Comparison of ENCODE assay signal across 11 cellular contexts in the genomic region with DNA sequence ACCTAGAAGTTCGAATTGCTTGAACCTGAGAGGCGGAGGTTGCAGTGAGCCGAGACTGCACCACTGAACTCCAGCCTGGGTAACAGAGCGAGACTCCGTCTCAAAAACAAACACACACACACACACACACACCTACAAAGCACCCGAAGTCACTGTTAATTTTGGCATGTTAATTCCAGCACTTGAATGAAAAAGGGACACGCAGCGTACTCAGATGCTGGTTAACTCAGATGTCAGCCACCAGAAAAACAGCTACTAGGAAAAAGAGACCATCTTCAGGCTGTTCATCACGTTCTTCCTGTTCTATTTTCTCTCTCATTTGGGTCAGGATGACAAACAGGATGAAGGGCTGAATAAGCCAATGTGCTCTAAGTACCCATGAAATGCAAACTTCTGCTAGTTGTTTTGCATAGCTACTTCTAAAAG. TPM values are rescaled to one million over a fixed set of nuclear protein-coding genes. Genes with fewer than 3 reads are reported as not detected.
DNase-seq lines count a peak whose midpoint lies in the region; ATAC-seq and TF ChIP-seq lines count a peak whose summit lies in the region.
"Had no signal": no experiment of that assay in that cellular context is flagged by ENCODE, and none has a peak within 500 bp of the region (broad histone marks: within the 10 kb centered on the region; RNA-seq: fewer than 3 reads in every experiment).

No MANE protein-coding gene starts in this region.

- POLR2A ChIA-PET in activated CD8-positive, alpha-beta T cell treated with anti-CD3 and anti-CD28 coated beads, Interleukin-2, amount 10 ng/mL, durations not matched to agents 7 days and 5 days (lab: Charles Lee) = interaction anchor here (0.6 kb wide), 1 partner anchor 918 kb away, joined by 4 read pairs; no protein-coding TSS in a partner anchor

- in situ Hi-C loops in ACHN (cut with HindIII; ENCODE audit: low pct_ligation_motif_present, low pct_unique_long_range_greater_than_20kb, low sequenced_read_pairs) = no loop called here

- peak overlapping the region; percentile 66 for H3K4me3 Mint-ChIP-seq in activated CD8-positive, alpha-beta T cell treated with anti-CD3 and anti-CD28 coated beads, Interleukin-2, amount 10 ng/mL, durations not matched to agents 7 days and 5 days
- no peak overlapping the region for H3K4me3 Mint-ChIP-seq in Calu3 (ENCODE audit: low read depth, unreplicated experiment)

- H2BK120ac ChIP-seq in neuronal stem cell (ENCODE audit: low read depth, low read length) = no peak overlapping the region

- H2AFZ ChIP-seq in neuronal stem cell (ENCODE audit: low read length) = no peak overlapping the region

- no peak overlapping the region for H2BK5ac ChIP-seq in neuronal stem cell (ENCODE audit: low read length)

- H4K8ac ChIP-seq in neuronal stem cell (ENCODE audit: low read depth, low read length) = no peak overlapping the region

- no peak overlapping the region for H3K9ac ChIP-seq in neuronal stem cell (ENCODE audit: low read depth, low read length, poor library complexity)

- intact Hi-C loops in Calu3 (cut with micrococcal nuclease; ENCODE audit: unreplicated experiment) = no loop called here
- intact Hi-C loops in cardiac septum (cut with DNase I) = loop anchor here (5.0 kb wide), 1 partner anchor 40 kb away; no protein-coding TSS in a partner anchor

- CTCF ChIA-PET in activated CD8-positive, alpha-beta T cell treated with anti-CD3 and anti-CD28 coated beads, Interleukin-2, amount 10 ng/mL, durations not matched to agents 7 days and 5 days (lab: Charles Lee) = interaction anchor here (1.1 to 1.2 kb wide), 3 partner anchors 85 to 295 kb away, joined by 3 read pairs; partner anchors contain the start of gene EEF1E1
- CTCF ChIA-PET in Calu3 (lab: Charles Lee) = no interaction called here

- H3K4me1 ChIP-seq in neuronal stem cell (ENCODE audit: control insufficient read depth in 2 of 2, insufficient read depth in 1 of 2, low read depth in 1 of 2, low read length in 2 of 2) (no peaks in the 10 kb centered on the region), gastroesophageal sphincter (peaks cover 0 to 6% (median 0%) of the 10 kb centered on the region in 3 donors)
- H3K4me1 ChIP-seq: body of pancreas had no signal

- H3K14ac ChIP-seq in neuronal stem cell (ENCODE audit: low read length) = no peak overlapping the region

- H3K4me2 ChIP-seq in neuronal stem cell (ENCODE audit: insufficient read depth, low read length, poor library complexity, severe bottlenecking) = no peak overlapping the region

- peak overlapping the region; percentile 91 for H3K27ac Mint-ChIP-seq in activated CD8-positive, alpha-beta T cell treated with anti-CD3 and anti-CD28 coated beads, Interleukin-2, amount 10 ng/mL, durations not matched to agents 7 days and 5 days
- no peak overlapping the region for H3K27ac Mint-ChIP-seq in Calu3 (ENCODE audit: unreplicated experiment)

- H2BK12ac ChIP-seq in neuronal stem cell (ENCODE audit: low read length) = no peak overlapping the region

- H3K27ac ChIP-seq in neuronal stem cell (replicated peaks; ENCODE audit: low read length) (no peak overlapping the region), gastroesophageal sphincter (no peak overlapping the region)
- H3K27ac ChIP-seq: body of pancreas had no signal

- H3K4me3 ChIP-seq in neuronal stem cell (ENCODE audit: low read length in 2 of 2) = no peak overlapping the region
- no peak overlapping the region for H3K4me3 ChIP-seq in gastroesophageal sphincter
- H3K4me3 ChIP-seq: body of pancreas had no signal

- TF ChIP-seq CTCF in Calu3 (IDR thresholded peaks at IDR 0.05; ENCODE audit: unreplicated experiment) (no peak), gastroesophageal sphincter (IDR thresholded peaks at IDR 0.05) (no peak)

- peaks cover 2 to 22% of the 10 kb centered on the region in 2 donors for H3K36me3 ChIP-seq in neuronal stem cell (replicated peaks in 1 of 2; ENCODE audit: control insufficient read depth in 2 of 2, insufficient read depth in 2 of 2, low read length in 2 of 2)
- H3K36me3 ChIP-seq in gastroesophageal sphincter = peaks cover 0 to 13% of the 10 kb centered on the region in 2 donors

- no peak overlapping the region for H3K18ac ChIP-seq in neuronal stem cell (ENCODE audit: low read length)

- H2BK15ac ChIP-seq in neuronal stem cell (ENCODE audit: low read length) = no peak overlapping the region

- TF ChIP-seq EP300 in gastroesophageal sphincter (IDR thresholded peaks at IDR 0.05) = no peak

- H3K9me3 Mint-ChIP-seq in activated CD8-positive, alpha-beta T cell treated with anti-CD3 and anti-CD28 coated beads, Interleukin-2, amount 10 ng/mL, durations not matched to agents 7 days and 5 days (ENCODE audit: insufficient read depth) = no peaks in the 10 kb centered on the region
- H3K9me3 Mint-ChIP-seq in Calu3 (ENCODE audit: low read depth, unreplicated experiment) = no peaks in the 10 kb centered on the region

- BruUV-seq in Calu3 (replicated peaks; lab: Mats Ljungman, UMichigan) = no TSS peak

- no peaks in the 10 kb centered on the region for H3K9me3 ChIP-seq in neuronal stem cell (replicated peaks in 1 of 2; ENCODE audit: control insufficient read depth in 2 of 2, insufficient read depth in 1 of 2, low read depth in 1 of 2, low read length in 2 of 2)
- no peaks in the 10 kb centered on the region for H3K9me3 ChIP-seq in gastroesophageal sphincter
- H3K9me3 ChIP-seq: body of pancreas had no signal

- DNase-seq in ACHN = peak; percentile 21
- DNase-seq in activated CD8-positive, alpha-beta T cell treated with anti-CD3 and anti-CD28 coated beads, Interleukin-2, amount 10 ng/mL, durations not matched to agents 7 days and 5 days = no peak
- no peak for DNase-seq in neuronal stem cell (ENCODE audit: low spot score)
- DNase-seq in Calu3 = no peak
- no peak for DNase-seq in cardiac septum (ENCODE audit: low spot score)
- DNase-seq: body of pancreas, NCI-H2081, posterior cingulate gyrus had no signal

- ATAC-seq in GM18861 (IDR thresholded peaks at IDR 0.05; ENCODE audit: unreplicated experiment) (peak; percentile 70), HG02970 (IDR thresholded peaks at IDR 0.05; ENCODE audit: low FRiP score, unreplicated experiment) (peak; percentile 66), gastroesophageal sphincter (no peak)
- peak; percentile 68 for ATAC-seq in activated CD8-positive, alpha-beta T cell treated with anti-CD3 and anti-CD28 coated beads, Interleukin-2, amount 10 ng/mL, durations not matched to agents 7 days and 5 days
- ATAC-seq: body of pancreas had no signal

- no peaks in the 10 kb centered on the region for H3K27me3 Mint-ChIP-seq in activated CD8-positive, alpha-beta T cell treated with anti-CD3 and anti-CD28 coated beads, Interleukin-2, amount 10 ng/mL, durations not matched to agents 7 days and 5 days (ENCODE audit: low read depth)
- no peaks in the 10 kb centered on the region for H3K27me3 Mint-ChIP-seq in Calu3 (ENCODE audit: unreplicated experiment)

- H3K23ac ChIP-seq in neuronal stem cell (ENCODE audit: low read depth, low read length, poor library complexity) = no peak overlapping the region

- no peak overlapping the region for H4K91ac ChIP-seq in neuronal stem cell (ENCODE audit: low read depth, low read length, poor library complexity)

- H3K27me3 ChIP-seq in neuronal stem cell (ENCODE audit: control insufficient read depth in 3 of 3, insufficient read depth in 3 of 3, low read depth in 1 of 3, low read length in 3 of 3) = no peaks in the 10 kb centered on the region
- no peaks in the 10 kb centered on the region for H3K27me3 ChIP-seq in gastroesophageal sphincter
- H3K27me3 ChIP-seq: body of pancreas had no signal

- peaks cover 10% of the 10 kb centered on the region for H3K4me1 Mint-ChIP-seq in activated CD8-positive, alpha-beta T cell treated with anti-CD3 and anti-CD28 coated beads, Interleukin-2, amount 10 ng/mL, durations not matched to agents 7 days and 5 days (ENCODE audit: low read depth)
- H3K4me1 Mint-ChIP-seq in Calu3 (ENCODE audit: low read depth, unreplicated experiment) = no peaks in the 10 kb centered on the region

- no peak for TF ChIP-seq POLR2A in gastroesophageal sphincter (IDR thresholded peaks at IDR 0.05)

- no peaks in the 10 kb centered on the region for H3K79me1 ChIP-seq in neuronal stem cell (ENCODE audit: low read depth, low read length)

- H3K36me3 Mint-ChIP-seq in activated CD8-positive, alpha-beta T cell treated with anti-CD3 and anti-CD28 coated beads, Interleukin-2, amount 10 ng/mL, durations not matched to agents 7 days and 5 days (ENCODE audit: low read depth) = peaks cover 20% of the 10 kb centered on the region
- no peaks in the 10 kb centered on the region for H3K36me3 Mint-ChIP-seq in Calu3 (ENCODE audit: insufficient read depth, unreplicated experiment)

- H2AK5ac ChIP-seq in neuronal stem cell (ENCODE audit: low read depth, low read length) = no peak overlapping the region

- WGBS in neuronal stem cell (ENCODE audit: extremely low coverage in 2 of 2, insufficient read length in 2 of 2, insufficient replicate concordance in 1 of 2), 2 donors = no CpG with 5 or more reads among the region's 9 CpGs
- 86 to 90% methylated on average over 9 of the region's 9 CpGs for WGBS in gastroesophageal sphincter (ENCODE audit: low coverage in 1 of 2), 2 donors

- H3K4ac ChIP-seq in neuronal stem cell (ENCODE audit: low read length) = no peak overlapping the region

RNA-seq across cellular contexts. Expression of gene BLOC1S5, which starts 46.9 kb away (rescaled TPM):
- 10 to 100 TPM; 21.5 to 21.6 TPM for total RNA-seq in activated CD8-positive, alpha-beta T cell treated with anti-CD3 and anti-CD28 coated beads, Interleukin-2, amount 10 ng/mL, durations not matched to agents 7 days and 5 days
- 19.0 TPM for polyA plus RNA-seq in neuronal stem cell (2013, experiment 1 of 2)
- polyA plus RNA-seq in neuronal stem cell (2013, experiment 2 of 2) = 17.6 TPM
- total RNA-seq in Calu3 (2022) (8.0 and 10.5 TPM in 2 replicates), cardiac septum (10.8 TPM), gastroesophageal sphincter (10 to 100 TPM; 10.9 to 15.7 (median 14.8) TPM)
